7 cellular contexts compared by ENCODE assay signal in the genomic region with DNA sequence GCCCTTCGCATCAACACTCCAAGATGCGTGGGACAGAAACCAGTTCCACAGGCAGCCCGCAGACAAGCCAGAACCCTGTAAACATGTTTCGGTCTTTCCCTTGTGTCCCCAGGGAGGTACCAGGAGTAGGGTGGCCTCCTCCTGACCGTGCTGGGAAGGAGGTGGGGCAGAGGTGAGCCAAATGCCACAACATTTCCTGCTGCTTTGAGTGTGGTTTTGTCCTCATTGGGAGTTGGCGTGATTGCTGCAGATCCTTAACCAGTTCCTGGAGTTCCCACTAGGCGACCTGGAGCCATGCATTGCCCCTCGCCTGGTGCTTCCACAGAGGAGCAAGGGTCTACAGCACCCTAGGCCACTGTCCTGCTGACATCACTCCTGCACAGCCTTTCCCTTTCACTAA. TPM values are rescaled to one million over a fixed set of nuclear protein-coding genes. Genes with fewer than 3 reads are reported as not detected.
"Had no signal": no experiment of that assay in that cellular context is flagged by ENCODE, and none has a peak within 500 bp of the region (broad histone marks: within the 10 kb centered on the region; RNA-seq: fewer than 3 reads in every experiment).

No MANE protein-coding gene starts in this region.

RNA-seq across cellular contexts. Expression of a gene that starts 13.7 kb away (rescaled TPM):
- total RNA-seq: activated CD8-positive, alpha-beta T cell treated with anti-CD3 and anti-CD28 coated beads for 36 hours; activated naive CD8-positive, alpha-beta T cell treated with anti-CD3 and anti-CD28 coated beads, Interleukin-2, amount 10 ng/mL, durations not matched to agents 7 days and 5 days; activated T-cell treated with anti-CD3 and anti-CD28 coated beads, Interleukin-2, amount 50 U/mL, for 72 hours; Right ventricle myocardium inferior; SJCRH30; T-helper 1 cell treated with Interleukin-12 subunit alpha and Interleukin-12 subunit beta and Interleukin-4 antibody, amounts not matched to agents 30 ng/mL and 1 ng/mL, for 36 hours had no signal
- polyA plus RNA-seq: SK-N-SH had no signal
